In the genomic region with DNA sequence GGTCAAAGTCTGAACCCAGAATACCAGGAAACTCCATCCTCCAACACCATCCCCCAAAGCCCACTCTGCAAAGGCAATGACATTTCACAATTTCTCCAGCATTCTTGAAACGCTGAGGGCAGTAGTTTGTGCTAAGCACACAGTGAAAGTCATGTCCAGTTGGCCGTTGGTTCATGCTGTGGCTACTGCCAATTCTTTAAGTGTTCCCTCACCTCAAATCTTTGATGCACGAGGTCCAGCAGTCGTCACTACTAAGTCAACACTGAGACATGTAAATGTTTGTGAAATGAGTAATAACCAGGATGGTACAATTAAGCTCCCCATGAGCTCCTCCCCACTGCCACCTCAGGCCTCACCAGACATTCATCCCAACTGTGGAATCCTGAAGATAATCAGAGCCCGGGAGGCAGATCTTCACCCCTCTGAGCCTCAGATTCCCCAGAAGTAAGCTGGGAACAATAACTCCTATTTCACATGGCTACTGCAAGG, we compare ENCODE assay signal across 1 cellular context.
A peak's percentile ranks its signal among the peaks of the same experiment; 100 is the strongest.
TF ChIP-seq lines count a peak whose summit lies in the region.

No MANE protein-coding gene starts in this region.

TF ChIP-seq in HepG2, 621 proteins besides CTCF, POLR2A, EP300 and RAD21 (continued from another document and continues in another):
- TF ChIP-seq MLLT10 (CRISPR knock-in tag; IDR thresholded peaks at IDR 0.05), result no peak
- TF ChIP-seq ZNF383 (CRISPR knock-in tag; IDR thresholded peaks at IDR 0.05; ENCODE audit: borderline replicate concordance), result no peak
- no peak for TF ChIP-seq ZNF337 (CRISPR knock-in tag; IDR thresholded peaks at IDR 0.05; ENCODE audit: borderline replicate concordance, low read depth)
- TF ChIP-seq, protein P1, sequence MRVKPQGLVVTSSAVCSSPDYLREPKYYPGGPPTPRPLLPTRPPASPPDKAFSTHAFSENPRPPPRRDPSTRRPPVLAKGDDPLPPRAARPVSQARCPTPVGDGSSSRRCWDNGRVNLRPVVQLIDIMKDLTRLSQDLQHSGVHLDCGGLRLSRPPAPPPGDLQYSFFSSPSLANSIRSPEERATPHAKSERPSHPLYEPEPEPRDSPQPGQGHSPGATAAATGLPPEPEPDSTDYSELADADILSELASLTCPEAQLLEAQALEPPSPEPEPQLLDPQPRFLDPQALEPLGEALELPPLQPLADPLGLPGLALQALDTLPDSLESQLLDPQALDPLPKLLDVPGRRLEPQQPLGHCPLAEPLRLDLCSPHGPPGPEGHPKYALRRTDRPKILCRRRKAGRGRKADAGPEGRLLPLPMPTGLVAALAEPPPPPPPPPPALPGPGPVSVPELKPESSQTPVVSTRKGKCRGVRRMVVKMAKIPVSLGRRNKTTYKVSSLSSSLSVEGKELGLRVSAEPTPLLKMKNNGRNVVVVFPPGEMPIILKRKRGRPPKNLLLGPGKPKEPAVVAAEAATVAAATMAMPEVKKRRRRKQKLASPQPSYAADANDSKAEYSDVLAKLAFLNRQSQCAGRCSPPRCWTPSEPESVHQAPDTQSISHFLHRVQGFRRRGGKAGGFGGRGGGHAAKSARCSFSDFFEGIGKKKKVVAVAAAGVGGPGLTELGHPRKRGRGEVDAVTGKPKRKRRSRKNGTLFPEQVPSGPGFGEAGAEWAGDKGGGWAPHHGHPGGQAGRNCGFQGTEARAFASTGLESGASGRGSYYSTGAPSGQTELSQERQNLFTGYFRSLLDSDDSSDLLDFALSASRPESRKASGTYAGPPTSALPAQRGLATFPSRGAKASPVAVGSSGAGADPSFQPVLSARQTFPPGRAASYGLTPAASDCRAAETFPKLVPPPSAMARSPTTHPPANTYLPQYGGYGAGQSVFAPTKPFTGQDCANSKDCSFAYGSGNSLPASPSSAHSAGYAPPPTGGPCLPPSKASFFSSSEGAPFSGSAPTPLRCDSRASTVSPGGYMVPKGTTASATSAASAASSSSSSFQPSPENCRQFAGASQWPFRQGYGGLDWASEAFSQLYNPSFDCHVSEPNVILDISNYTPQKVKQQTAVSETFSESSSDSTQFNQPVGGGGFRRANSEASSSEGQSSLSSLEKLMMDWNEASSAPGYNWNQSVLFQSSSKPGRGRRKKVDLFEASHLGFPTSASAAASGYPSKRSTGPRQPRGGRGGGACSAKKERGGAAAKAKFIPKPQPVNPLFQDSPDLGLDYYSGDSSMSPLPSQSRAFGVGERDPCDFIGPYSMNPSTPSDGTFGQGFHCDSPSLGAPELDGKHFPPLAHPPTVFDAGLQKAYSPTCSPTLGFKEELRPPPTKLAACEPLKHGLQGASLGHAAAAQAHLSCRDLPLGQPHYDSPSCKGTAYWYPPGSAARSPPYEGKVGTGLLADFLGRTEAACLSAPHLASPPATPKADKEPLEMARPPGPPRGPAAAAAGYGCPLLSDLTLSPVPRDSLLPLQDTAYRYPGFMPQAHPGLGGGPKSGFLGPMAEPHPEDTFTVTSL (CRISPR knock-in tag; IDR thresholded peaks at IDR 0.05; ENCODE audit: borderline replicate concordance), result peak; percentile 74; the same call in 1 of the 2 replicates
- TF ChIP-seq, protein P2, sequence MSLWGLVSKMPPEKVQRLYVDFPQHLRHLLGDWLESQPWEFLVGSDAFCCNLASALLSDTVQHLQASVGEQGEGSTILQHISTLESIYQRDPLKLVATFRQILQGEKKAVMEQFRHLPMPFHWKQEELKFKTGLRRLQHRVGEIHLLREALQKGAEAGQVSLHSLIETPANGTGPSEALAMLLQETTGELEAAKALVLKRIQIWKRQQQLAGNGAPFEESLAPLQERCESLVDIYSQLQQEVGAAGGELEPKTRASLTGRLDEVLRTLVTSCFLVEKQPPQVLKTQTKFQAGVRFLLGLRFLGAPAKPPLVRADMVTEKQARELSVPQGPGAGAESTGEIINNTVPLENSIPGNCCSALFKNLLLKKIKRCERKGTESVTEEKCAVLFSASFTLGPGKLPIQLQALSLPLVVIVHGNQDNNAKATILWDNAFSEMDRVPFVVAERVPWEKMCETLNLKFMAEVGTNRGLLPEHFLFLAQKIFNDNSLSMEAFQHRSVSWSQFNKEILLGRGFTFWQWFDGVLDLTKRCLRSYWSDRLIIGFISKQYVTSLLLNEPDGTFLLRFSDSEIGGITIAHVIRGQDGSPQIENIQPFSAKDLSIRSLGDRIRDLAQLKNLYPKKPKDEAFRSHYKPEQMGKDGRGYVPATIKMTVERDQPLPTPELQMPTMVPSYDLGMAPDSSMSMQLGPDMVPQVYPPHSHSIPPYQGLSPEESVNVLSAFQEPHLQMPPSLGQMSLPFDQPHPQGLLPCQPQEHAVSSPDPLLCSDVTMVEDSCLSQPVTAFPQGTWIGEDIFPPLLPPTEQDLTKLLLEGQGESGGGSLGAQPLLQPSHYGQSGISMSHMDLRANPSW (CRISPR knock-in tag; IDR thresholded peaks at IDR 0.05; ENCODE audit: borderline replicate concordance), result no peak
- TF ChIP-seq, protein P3, sequence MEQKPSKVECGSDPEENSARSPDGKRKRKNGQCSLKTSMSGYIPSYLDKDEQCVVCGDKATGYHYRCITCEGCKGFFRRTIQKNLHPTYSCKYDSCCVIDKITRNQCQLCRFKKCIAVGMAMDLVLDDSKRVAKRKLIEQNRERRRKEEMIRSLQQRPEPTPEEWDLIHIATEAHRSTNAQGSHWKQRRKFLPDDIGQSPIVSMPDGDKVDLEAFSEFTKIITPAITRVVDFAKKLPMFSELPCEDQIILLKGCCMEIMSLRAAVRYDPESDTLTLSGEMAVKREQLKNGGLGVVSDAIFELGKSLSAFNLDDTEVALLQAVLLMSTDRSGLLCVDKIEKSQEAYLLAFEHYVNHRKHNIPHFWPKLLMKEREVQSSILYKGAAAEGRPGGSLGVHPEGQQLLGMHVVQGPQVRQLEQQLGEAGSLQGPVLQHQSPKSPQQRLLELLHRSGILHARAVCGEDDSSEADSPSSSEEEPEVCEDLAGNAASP (CRISPR knock-in tag; IDR thresholded peaks at IDR 0.05; ENCODE audit: borderline replicate concordance), result no peak; the same call in 1 of the 2 replicates
- TF ChIP-seq, protein P4, sequence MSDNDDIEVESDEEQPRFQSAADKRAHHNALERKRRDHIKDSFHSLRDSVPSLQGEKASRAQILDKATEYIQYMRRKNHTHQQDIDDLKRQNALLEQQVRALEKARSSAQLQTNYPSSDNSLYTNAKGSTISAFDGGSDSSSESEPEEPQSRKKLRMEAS (IDR thresholded peaks at IDR 0.05), result peak; percentile 91
- TF ChIP-seq, protein P5, sequence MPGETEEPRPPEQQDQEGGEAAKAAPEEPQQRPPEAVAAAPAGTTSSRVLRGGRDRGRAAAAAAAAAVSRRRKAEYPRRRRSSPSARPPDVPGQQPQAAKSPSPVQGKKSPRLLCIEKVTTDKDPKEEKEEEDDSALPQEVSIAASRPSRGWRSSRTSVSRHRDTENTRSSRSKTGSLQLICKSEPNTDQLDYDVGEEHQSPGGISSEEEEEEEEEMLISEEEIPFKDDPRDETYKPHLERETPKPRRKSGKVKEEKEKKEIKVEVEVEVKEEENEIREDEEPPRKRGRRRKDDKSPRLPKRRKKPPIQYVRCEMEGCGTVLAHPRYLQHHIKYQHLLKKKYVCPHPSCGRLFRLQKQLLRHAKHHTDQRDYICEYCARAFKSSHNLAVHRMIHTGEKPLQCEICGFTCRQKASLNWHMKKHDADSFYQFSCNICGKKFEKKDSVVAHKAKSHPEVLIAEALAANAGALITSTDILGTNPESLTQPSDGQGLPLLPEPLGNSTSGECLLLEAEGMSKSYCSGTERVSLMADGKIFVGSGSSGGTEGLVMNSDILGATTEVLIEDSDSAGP (CRISPR knock-in tag; IDR thresholded peaks at IDR 0.05; ENCODE audit: borderline replicate concordance), result no peak
- no peak for TF ChIP-seq ZNF550 (CRISPR knock-in tag; IDR thresholded peaks at IDR 0.05; ENCODE audit: borderline replicate concordance)
- 0 out of 2 replicates have a peak, but pooled peaks have one; percentile 30 for TF ChIP-seq MEIS1 (CRISPR knock-in tag; IDR thresholded peaks at IDR 0.05; ENCODE audit: borderline replicate concordance)
- no peak for TF ChIP-seq ZNF629 (CRISPR knock-in tag; conservative IDR thresholded peaks at IDR 0.05)
- TF ChIP-seq GTF2F1 (IDR thresholded peaks at IDR 0.05; ENCODE audit: low read length), result no peak
- TF ChIP-seq DR1 (CRISPR knock-in tag; IDR thresholded peaks at IDR 0.05), result no peak
- no peak for TF ChIP-seq PAF1 (CRISPR knock-in tag; IDR thresholded peaks at IDR 0.05)
- no peak for TF ChIP-seq KLF13 (CRISPR knock-in tag; IDR thresholded peaks at IDR 0.05)
- TF ChIP-seq, protein P6, sequence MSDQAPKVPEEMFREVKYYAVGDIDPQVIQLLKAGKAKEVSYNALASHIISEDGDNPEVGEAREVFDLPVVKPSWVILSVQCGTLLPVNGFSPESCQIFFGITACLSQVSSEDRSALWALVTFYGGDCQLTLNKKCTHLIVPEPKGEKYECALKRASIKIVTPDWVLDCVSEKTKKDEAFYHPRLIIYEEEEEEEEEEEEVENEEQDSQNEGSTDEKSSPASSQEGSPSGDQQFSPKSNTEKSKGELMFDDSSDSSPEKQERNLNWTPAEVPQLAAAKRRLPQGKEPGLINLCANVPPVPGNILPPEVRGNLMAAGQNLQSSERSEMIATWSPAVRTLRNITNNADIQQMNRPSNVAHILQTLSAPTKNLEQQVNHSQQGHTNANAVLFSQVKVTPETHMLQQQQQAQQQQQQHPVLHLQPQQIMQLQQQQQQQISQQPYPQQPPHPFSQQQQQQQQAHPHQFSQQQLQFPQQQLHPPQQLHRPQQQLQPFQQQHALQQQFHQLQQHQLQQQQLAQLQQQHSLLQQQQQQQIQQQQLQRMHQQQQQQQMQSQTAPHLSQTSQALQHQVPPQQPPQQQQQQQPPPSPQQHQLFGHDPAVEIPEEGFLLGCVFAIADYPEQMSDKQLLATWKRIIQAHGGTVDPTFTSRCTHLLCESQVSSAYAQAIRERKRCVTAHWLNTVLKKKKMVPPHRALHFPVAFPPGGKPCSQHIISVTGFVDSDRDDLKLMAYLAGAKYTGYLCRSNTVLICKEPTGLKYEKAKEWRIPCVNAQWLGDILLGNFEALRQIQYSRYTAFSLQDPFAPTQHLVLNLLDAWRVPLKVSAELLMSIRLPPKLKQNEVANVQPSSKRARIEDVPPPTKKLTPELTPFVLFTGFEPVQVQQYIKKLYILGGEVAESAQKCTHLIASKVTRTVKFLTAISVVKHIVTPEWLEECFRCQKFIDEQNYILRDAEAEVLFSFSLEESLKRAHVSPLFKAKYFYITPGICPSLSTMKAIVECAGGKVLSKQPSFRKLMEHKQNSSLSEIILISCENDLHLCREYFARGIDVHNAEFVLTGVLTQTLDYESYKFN (CRISPR knock-in tag; conservative IDR thresholded peaks at IDR 0.05), result peak; percentile 81
- no peak for TF ChIP-seq GLI4 (CRISPR knock-in tag; IDR thresholded peaks at IDR 0.05; ENCODE audit: borderline replicate concordance)
- no peak for TF ChIP-seq ZNF30 (CRISPR knock-in tag; IDR thresholded peaks at IDR 0.05)
- TF ChIP-seq ZFX (CRISPR knock-in tag; IDR thresholded peaks at IDR 0.05; ENCODE audit: low read depth), result peak; percentile 48; the same call in 1 of the 2 replicates
- no peak for TF ChIP-seq ZFYVE20 (CRISPR knock-in tag; IDR thresholded peaks at IDR 0.05; ENCODE audit: borderline replicate concordance, low read depth)
- no peak for TF ChIP-seq U2AF2 (IDR thresholded peaks at IDR 0.05; ENCODE audit: low read depth, low read length)
- TF ChIP-seq PHF21A (CRISPR knock-in tag; IDR thresholded peaks at IDR 0.05), result no peak; the same call in 1 of the 2 replicates
- TF ChIP-seq, protein P7, sequence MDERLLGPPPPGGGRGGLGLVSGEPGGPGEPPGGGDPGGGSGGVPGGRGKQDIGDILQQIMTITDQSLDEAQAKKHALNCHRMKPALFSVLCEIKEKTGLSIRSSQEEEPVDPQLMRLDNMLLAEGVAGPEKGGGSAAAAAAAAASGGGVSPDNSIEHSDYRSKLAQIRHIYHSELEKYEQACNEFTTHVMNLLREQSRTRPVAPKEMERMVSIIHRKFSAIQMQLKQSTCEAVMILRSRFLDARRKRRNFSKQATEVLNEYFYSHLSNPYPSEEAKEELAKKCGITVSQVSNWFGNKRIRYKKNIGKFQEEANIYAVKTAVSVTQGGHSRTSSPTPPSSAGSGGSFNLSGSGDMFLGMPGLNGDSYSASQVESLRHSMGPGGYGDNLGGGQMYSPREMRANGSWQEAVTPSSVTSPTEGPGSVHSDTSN (CRISPR knock-in tag; IDR thresholded peaks at IDR 0.05), result 0 out of 2 replicates have a peak, but pooled peaks have one; percentile 32
- TF ChIP-seq, protein P8, sequence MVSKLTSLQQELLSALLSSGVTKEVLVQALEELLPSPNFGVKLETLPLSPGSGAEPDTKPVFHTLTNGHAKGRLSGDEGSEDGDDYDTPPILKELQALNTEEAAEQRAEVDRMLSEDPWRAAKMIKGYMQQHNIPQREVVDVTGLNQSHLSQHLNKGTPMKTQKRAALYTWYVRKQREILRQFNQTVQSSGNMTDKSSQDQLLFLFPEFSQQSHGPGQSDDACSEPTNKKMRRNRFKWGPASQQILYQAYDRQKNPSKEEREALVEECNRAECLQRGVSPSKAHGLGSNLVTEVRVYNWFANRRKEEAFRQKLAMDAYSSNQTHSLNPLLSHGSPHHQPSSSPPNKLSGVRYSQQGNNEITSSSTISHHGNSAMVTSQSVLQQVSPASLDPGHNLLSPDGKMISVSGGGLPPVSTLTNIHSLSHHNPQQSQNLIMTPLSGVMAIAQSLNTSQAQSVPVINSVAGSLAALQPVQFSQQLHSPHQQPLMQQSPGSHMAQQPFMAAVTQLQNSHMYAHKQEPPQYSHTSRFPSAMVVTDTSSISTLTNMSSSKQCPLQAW (CRISPR knock-in tag; IDR thresholded peaks at IDR 0.05), result peak; percentile 27; the same call in 1 of the 2 replicates
- no peak for TF ChIP-seq KAT7 (CRISPR knock-in tag; IDR thresholded peaks at IDR 0.05; ENCODE audit: borderline replicate concordance)
- TF ChIP-seq, protein P9, sequence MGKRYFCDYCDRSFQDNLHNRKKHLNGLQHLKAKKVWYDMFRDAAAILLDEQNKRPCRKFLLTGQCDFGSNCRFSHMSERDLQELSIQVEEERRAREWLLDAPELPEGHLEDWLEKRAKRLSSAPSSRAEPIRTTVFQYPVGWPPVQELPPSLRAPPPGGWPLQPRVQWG (CRISPR knock-in tag; IDR thresholded peaks at IDR 0.05; ENCODE audit: borderline replicate concordance, low read depth), result no peak
- TF ChIP-seq, protein P10, sequence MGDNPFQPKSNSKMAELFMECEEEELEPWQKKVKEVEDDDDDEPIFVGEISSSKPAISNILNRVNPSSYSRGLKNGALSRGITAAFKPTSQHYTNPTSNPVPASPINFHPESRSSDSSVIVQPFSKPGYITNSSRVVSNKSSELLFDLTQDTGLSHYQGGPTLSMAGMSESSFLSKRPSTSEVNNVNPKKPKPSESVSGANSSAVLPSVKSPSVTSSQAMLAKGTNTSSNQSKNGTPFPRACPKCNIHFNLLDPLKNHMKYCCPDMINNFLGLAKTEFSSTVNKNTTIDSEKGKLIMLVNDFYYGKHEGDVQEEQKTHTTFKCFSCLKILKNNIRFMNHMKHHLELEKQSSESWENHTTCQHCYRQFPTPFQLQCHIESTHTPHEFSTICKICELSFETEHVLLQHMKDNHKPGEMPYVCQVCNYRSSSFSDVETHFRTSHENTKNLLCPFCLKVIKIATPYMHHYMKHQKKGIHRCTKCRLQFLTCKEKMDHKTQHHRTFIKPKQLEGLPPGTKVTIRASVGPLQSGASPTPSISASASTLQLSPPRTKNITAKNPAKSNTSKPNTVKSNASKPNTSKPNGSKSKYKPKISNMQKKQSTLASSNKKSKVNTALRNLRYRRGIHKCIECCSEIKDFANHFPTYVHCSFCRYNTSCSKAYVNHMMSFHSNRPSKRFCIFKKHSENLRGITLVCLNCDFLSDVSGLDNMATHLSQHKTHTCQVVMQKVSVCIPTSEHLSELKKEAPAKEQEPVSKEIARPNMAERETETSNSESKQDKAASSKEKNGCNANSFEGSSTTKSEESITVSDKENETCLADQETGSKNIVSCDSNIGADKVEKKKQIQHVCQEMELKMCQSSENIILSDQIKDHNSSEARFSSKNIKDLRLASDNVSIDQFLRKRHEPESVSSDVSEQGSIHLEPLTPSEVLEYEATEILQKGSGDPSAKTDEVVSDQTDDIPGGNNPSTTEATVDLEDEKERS (CRISPR knock-in tag; IDR thresholded peaks at IDR 0.05), result 0 out of 2 replicates have a peak, but pooled peaks have one; percentile 60
- peak; percentile 55; the same call in 1 of the 2 replicates for TF ChIP-seq LCORL (IDR thresholded peaks at IDR 0.05)
- peak; percentile 52; the same call in 1 of the 2 replicates for TF ChIP-seq LCORL (CRISPR knock-in tag; IDR thresholded peaks at IDR 0.05)
- TF ChIP-seq EED (CRISPR knock-in tag; IDR thresholded peaks at IDR 0.05), result no peak
- TF ChIP-seq IKZF1 (IDR thresholded peaks at IDR 0.05), result no peak
- TF ChIP-seq ZNF33B (CRISPR knock-in tag; IDR thresholded peaks at IDR 0.05), result no peak
